In the genomic region with DNA sequence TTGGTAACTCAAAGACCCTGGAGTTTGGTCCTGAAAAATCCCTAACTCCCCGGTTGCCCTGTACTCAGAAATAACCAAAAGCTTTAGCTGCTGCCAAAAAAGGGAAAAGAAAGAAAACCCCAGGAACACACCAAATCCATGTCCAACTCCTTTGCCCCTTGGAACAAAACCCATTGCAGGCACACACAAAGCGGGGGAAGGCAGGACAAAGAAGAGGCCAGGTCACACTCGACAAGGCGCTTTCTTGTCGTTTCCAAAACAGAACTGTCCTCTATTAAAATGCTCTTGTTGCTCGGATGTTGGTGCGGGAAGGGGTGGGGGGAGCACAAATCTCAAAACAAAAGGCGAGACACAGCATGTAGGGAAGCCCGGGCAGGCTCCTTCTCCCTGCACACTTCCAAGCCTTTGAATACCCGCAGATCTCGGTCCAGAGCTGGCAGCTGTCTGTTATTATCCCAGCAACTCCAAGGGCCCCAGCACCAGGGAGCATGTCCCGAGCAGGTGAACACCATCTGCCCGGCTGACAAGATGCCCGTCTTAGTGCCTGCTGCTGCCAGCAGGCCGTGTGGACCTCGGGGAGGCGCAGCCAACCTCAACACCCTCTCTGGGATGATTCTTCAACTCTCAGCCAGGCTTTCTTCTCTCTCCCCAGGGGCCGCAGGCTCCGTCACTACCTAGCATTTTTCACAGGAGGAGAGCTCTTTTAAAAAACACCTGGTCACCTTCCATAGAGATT, we compare ENCODE assay signal across 11 cellular contexts.
DNase-seq lines count a peak whose midpoint lies in the region; ATAC-seq and TF ChIP-seq lines count a peak whose summit lies in the region.
"Had no signal": no experiment of that assay in that cellular context is flagged by ENCODE, and none has a peak within 500 bp of the region (broad histone marks: within the 10 kb centered on the region; RNA-seq: fewer than 3 reads in every experiment).

No MANE protein-coding gene starts in this region.

- H2BK20ac ChIP-seq in IMR-90 (ENCODE audit: low read depth, low read length) = no peak overlapping the region

- H3K18ac ChIP-seq in IMR-90 (ENCODE audit: low read depth, low read length) = no peak overlapping the region

- H4K20me1 ChIP-seq in IMR-90 (ENCODE audit: insufficient read depth, low read length) = peaks cover 28% of the 10 kb centered on the region

- peaks cover 28% of the 10 kb centered on the region for H3K9me1 ChIP-seq in IMR-90 (ENCODE audit: insufficient read depth, low read length)

- H4K91ac ChIP-seq in IMR-90 (ENCODE audit: insufficient read depth, low read depth, low read length) = peak overlapping the region; percentile 21; the same call in 1 of the 2 replicates

- no peak overlapping the region for H2AFZ ChIP-seq in IMR-90 (replicated peaks; ENCODE audit: low read length, poor library complexity)

- no peak overlapping the region for H3K14ac ChIP-seq in IMR-90 (replicated peaks; ENCODE audit: low read depth, low read length)

- H3K9ac ChIP-seq in IMR-90 (ENCODE audit: low read depth, low read length) = no peak overlapping the region

- no peak overlapping the region for H2BK15ac ChIP-seq in IMR-90 (ENCODE audit: low read depth, low read length)

- H3K4me3 ChIP-seq in IMR-90 (ENCODE audit: insufficient read depth, low read depth, low read length) (no peak overlapping the region), dorsolateral prefrontal cortex (peak overlapping the region in 4 of 59 donors; percentile 9 to 31 (median 19)), gastrocnemius medialis (no peak overlapping the region)
- H3K4me3 ChIP-seq: adrenal gland had no signal

- H3K4ac ChIP-seq in IMR-90 (ENCODE audit: low read depth, low read length) = no peak overlapping the region

- H3K56ac ChIP-seq in IMR-90 (ENCODE audit: extremely low read depth, insufficient read depth, low read length) = no peak overlapping the region

- CTCF ChIA-PET in IMR-90 (lab: Yijun Ruan, JAX) = no interaction called here

- TF ChIP-seq POLR2A in IMR-90 (IDR thresholded peaks at IDR 0.05; ENCODE audit: low read depth, low read length) (no peak), gastrocnemius medialis (IDR thresholded peaks at IDR 0.05) (no peak)

- H3K4me2 ChIP-seq in IMR-90 (ENCODE audit: low read depth, low read length) = no peak overlapping the region

- H3K27me3 ChIP-seq in IMR-90 (ENCODE audit: control insufficient read depth, insufficient read depth, low read length) (no peaks in the 10 kb centered on the region), dorsolateral prefrontal cortex (no peaks in the 10 kb centered on the region), gastrocnemius medialis (no peaks in the 10 kb centered on the region)
- H3K27me3 ChIP-seq: adrenal gland had no signal

- in situ Hi-C loops in IMR-90 (cut with MboI; ENCODE audit: low sequenced_read_pairs) (no loop called here), gastrocnemius medialis (cut with MboI; ENCODE audit: low sequenced_read_pairs in 4 of 4) (no loop called here)

- no peak overlapping the region for H4K5ac ChIP-seq in IMR-90 (ENCODE audit: low read depth, low read length)

- no peak for TF ChIP-seq RAD21 in IMR-90 (IDR thresholded peaks at IDR 0.05; ENCODE audit: low read length)

- POLR2A ChIA-PET in IMR-90 (lab: Charles Lee; ENCODE audit: unreplicated experiment) = no interaction called here

- H3K23ac ChIP-seq in IMR-90 (ENCODE audit: low read depth, low read length) = no peak overlapping the region

- dilution Hi-C loops in IMR-90 (cut with HindIII; ENCODE audit: low sequenced_read_pairs, unreplicated experiment) = no loop called here

- DNase-seq in IMR-90 (no peak), NCI-H2171 treated with DMSO at 0.1 percent for 48 hours (lab: John Stamatoyannopoulos, UW) (peak; percentile 97), dorsolateral prefrontal cortex (peak in 2 of 10 donors; percentile 57 to 90), gastrocnemius medialis (peak; percentile 64 to 77), SK-N-DZ (ENCODE audit: low spot score) (no peak), inferior parietal cortex (ENCODE audit: extremely low spot score) (no peak)
- DNase-seq: adrenal gland, GF-D8, MV-4-11, naive B cell had no signal

- H2AK9ac ChIP-seq in IMR-90 (replicated peaks; ENCODE audit: low read depth, low read length, poor library complexity) = no peak overlapping the region

- peak overlapping the region in 1 of 2 experiments; percentile 67; a peak in 1 of 4 replicates for H4K8ac ChIP-seq in IMR-90 (ENCODE audit: low read depth in 2 of 2, low read length in 2 of 2)

- no peak for TF ChIP-seq CTCF in IMR-90 (conservative IDR thresholded peaks at IDR 0.05; ENCODE audit: low read depth, low read length)
- no peak for TF ChIP-seq CTCF in dorsolateral prefrontal cortex (IDR thresholded peaks at IDR 0.05 in 54 of 56, conservative IDR thresholded peaks at IDR 0.05 in 2 of 56; ENCODE audit: low read depth in 1 of 56, partially characterized antibody in 56 of 56)
- TF ChIP-seq CTCF in gastrocnemius medialis (IDR thresholded peaks at IDR 0.05 in 4 of 5, conservative IDR thresholded peaks at IDR 0.05 in 1 of 5) = no peak

- peaks cover 38 to 86% of the 10 kb centered on the region in 2 experiments for H3K79me1 ChIP-seq in IMR-90 (ENCODE audit: low read depth in 1 of 2, low read length in 2 of 2)

- no peak overlapping the region for H2AK5ac ChIP-seq in IMR-90 (ENCODE audit: low read depth, low read length)

- no peak for ATAC-seq in IMR-90 (ENCODE audit: low read depth)
- ATAC-seq in gastrocnemius medialis = peak; percentile 50 to 66
- ATAC-seq in SK-N-SH treated with all-trans-retinoic acid at 6 μM for 48 hours = no peak

- H3K27ac ChIP-seq in IMR-90 (ENCODE audit: insufficient read depth, low read length) (no peak overlapping the region), dorsolateral prefrontal cortex (peak overlapping the region in 43 of 59 donors; percentile 1 to 82 (median 51)), gastrocnemius medialis (peak overlapping the region; percentile 47 to 72 (median 66))

- H3K9me3 ChIP-seq in IMR-90 (ENCODE audit: control insufficient read depth, insufficient read depth, low read length) (no peaks in the 10 kb centered on the region), gastrocnemius medialis (no peaks in the 10 kb centered on the region)
- H3K9me3 ChIP-seq: adrenal gland had no signal

- WGBS in IMR-90 (ENCODE audit: extremely low coverage in 2 of 2, insufficient read length in 1 of 2), 2 experiments = 40% methylated on average over 4 of the region's 19 CpGs; no CpG with 5 or more reads in 1 of the 2 experiments

- BruUV-seq in IMR-90 (replicated peaks; lab: Mats Ljungman, UMichigan) = no TSS peak

- intact Hi-C loops in IMR-90 (cut with micrococcal nuclease) (loop anchor here (5.0 kb wide), 1 partner anchor 98 kb away; a partner anchor contains a TSS), dorsolateral prefrontal cortex (cut with DNase I) (loop anchor here in 1 of 2 donors (5.0 kb wide), 1 partner anchor 32 kb away; no protein-coding TSS in a partner anchor), gastrocnemius medialis (cut with DNase I; ENCODE audit: low total_unique reads) (loop anchor here (1.0 to 5.0 kb wide), 3 partner anchors 17 to 180 kb away; no protein-coding TSS in a partner anchor)

- H2BK120ac ChIP-seq in IMR-90 (ENCODE audit: low read depth, low read length) = no peak overlapping the region

- no peak overlapping the region for H2BK5ac ChIP-seq in IMR-90 (ENCODE audit: low read depth, low read length, poor library complexity, severe bottlenecking)

- H3K36me3 ChIP-seq in IMR-90 (ENCODE audit: control insufficient read depth, insufficient read depth, low read length) (no peaks in the 10 kb centered on the region), gastrocnemius medialis (no peaks in the 10 kb centered on the region)
- H3K36me3 ChIP-seq: adrenal gland had no signal

- H3K4me1 ChIP-seq in IMR-90 (ENCODE audit: control insufficient read depth, insufficient read depth, low read length) (peaks cover 18% of the 10 kb centered on the region), gastrocnemius medialis (peaks cover 59 to 64% of the 10 kb centered on the region in 2 donors)

TF ChIP-seq in IMR-90, 13 proteins besides CTCF, POLR2A, EP300 and RAD21 (continues in another document):
- TF ChIP-seq BHLHE40 (IDR thresholded peaks at IDR 0.05; ENCODE audit: low read depth, low read length) (no peak), FOS (IDR thresholded peaks at IDR 0.05; ENCODE audit: low read depth, low read length) (no peak), RCOR1 (IDR thresholded peaks at IDR 0.05; ENCODE audit: insufficient replicate concordance, low read length) (no peak), MXI1 (IDR thresholded peaks at IDR 0.05; ENCODE audit: borderline replicate concordance, low read depth, low read length) (no peak), NFE2L2 (IDR thresholded peaks at IDR 0.05; ENCODE audit: low read depth, low read length) (no peak), SMC3 (IDR thresholded peaks at IDR 0.05; ENCODE audit: low read depth, low read length) (no peak)
- TF ChIP-seq, protein P1, sequence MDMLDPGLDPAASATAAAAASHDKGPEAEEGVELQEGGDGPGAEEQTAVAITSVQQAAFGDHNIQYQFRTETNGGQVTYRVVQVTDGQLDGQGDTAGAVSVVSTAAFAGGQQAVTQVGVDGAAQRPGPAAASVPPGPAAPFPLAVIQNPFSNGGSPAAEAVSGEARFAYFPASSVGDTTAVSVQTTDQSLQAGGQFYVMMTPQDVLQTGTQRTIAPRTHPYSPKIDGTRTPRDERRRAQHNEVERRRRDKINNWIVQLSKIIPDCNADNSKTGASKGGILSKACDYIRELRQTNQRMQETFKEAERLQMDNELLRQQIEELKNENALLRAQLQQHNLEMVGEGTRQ (IDR thresholded peaks at IDR 0.05; ENCODE audit: low read depth, low read length) = no peak

TF ChIP-seq in SK-N-SH treated with all-trans-retinoic acid at 6 μM for 48 hours, 23 proteins besides CTCF, POLR2A, EP300 and RAD21 (continues in another document):
- TF ChIP-seq ZNF70 (CRISPR knock-in tag; IDR thresholded peaks at IDR 0.05) (no peak), SNAI2 (CRISPR knock-in tag; IDR thresholded peaks at IDR 0.05) (no peak), OSR1 (CRISPR knock-in tag; IDR thresholded peaks at IDR 0.05) (no peak), BACH2 (CRISPR knock-in tag; IDR thresholded peaks at IDR 0.05; ENCODE audit: borderline replicate concordance) (no peak)
- TF ChIP-seq, protein P2, sequence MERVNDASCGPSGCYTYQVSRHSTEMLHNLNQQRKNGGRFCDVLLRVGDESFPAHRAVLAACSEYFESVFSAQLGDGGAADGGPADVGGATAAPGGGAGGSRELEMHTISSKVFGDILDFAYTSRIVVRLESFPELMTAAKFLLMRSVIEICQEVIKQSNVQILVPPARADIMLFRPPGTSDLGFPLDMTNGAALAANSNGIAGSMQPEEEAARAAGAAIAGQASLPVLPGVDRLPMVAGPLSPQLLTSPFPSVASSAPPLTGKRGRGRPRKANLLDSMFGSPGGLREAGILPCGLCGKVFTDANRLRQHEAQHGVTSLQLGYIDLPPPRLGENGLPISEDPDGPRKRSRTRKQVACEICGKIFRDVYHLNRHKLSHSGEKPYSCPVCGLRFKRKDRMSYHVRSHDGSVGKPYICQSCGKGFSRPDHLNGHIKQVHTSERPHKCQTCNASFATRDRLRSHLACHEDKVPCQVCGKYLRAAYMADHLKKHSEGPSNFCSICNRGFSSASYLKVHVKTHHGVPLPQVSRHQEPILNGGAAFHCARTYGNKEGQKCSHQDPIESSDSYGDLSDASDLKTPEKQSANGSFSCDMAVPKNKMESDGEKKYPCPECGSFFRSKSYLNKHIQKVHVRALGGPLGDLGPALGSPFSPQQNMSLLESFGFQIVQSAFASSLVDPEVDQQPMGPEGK (CRISPR knock-in tag; IDR thresholded peaks at IDR 0.05; ENCODE audit: borderline replicate concordance) = no peak

Comparison
In these comparisons a context has a peak if more than half of its experiments do, and no peak if none do; other contexts are left out.
1. ATAC-seq: peak in gastrocnemius medialis (2 of 2); none in IMR-90 (single experiment) and SK-N-SH treated with all-trans-retinoic acid at 6 μM for 48 hours (single experiment).
2. DNase-seq: peak in NCI-H2171 treated with DMSO at 0.1 percent for 48 hours (single experiment) and gastrocnemius medialis (2 of 2); none in IMR-90 (single experiment), SK-N-DZ (single experiment) and inferior parietal cortex (single experiment).